Comparison of ENCODE assay signal across 8 cellular contexts in genomic region chr3:47380601-47381316, GRCh38. TPM values are rescaled to one million over a fixed set of nuclear protein-coding genes. Genes with fewer than 3 reads are reported as not detected.
DNase-seq lines count a peak whose midpoint lies in the region; TF ChIP-seq lines count a peak whose summit lies in the region.

A gene with protein sequence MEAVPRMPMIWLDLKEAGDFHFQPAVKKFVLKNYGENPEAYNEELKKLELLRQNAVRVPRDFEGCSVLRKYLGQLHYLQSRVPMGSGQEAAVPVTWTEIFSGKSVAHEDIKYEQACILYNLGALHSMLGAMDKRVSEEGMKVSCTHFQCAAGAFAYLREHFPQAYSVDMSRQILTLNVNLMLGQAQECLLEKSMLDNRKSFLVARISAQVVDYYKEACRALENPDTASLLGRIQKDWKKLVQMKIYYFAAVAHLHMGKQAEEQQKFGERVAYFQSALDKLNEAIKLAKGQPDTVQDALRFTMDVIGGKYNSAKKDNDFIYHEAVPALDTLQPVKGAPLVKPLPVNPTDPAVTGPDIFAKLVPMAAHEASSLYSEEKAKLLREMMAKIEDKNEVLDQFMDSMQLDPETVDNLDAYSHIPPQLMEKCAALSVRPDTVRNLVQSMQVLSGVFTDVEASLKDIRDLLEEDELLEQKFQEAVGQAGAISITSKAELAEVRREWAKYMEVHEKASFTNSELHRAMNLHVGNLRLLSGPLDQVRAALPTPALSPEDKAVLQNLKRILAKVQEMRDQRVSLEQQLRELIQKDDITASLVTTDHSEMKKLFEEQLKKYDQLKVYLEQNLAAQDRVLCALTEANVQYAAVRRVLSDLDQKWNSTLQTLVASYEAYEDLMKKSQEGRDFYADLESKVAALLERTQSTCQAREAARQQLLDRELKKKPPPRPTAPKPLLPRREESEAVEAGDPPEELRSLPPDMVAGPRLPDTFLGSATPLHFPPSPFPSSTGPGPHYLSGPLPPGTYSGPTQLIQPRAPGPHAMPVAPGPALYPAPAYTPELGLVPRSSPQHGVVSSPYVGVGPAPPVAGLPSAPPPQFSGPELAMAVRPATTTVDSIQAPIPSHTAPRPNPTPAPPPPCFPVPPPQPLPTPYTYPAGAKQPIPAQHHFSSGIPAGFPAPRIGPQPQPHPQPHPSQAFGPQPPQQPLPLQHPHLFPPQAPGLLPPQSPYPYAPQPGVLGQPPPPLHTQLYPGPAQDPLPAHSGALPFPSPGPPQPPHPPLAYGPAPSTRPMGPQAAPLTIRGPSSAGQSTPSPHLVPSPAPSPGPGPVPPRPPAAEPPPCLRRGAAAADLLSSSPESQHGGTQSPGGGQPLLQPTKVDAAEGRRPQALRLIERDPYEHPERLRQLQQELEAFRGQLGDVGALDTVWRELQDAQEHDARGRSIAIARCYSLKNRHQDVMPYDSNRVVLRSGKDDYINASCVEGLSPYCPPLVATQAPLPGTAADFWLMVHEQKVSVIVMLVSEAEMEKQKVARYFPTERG (N-terminal part only) (plus strand): TSS chr3:47381021. CDS start chr3:47381097, 76 bp downstream.

- no peak for TF ChIP-seq CTCF in GM20000 (IDR thresholded peaks at IDR 0.05; ENCODE audit: extremely low read depth, missing control alignments)

- CTCF ChIA-PET in activated CD8-positive, alpha-beta memory T cell treated with anti-CD3 and anti-CD28 coated beads for 36 hours (lab: Charles Lee), result interaction anchor here (0.5 to 1.1 kb wide), 3 partner anchors 31 to 314 kb away, joined by 3 read pairs; no protein-coding TSS in a partner anchor

- DNase-seq in CMK (ENCODE audit: low read depth), result peak; percentile 97
- DNase-seq in GM20000 (ENCODE audit: low spot score), result peak; percentile 96
- peak; percentile 94 for DNase-seq in HT-29 (ENCODE audit: low spot score)
- peak; percentile 97 to 99 for DNase-seq in NOMO-1 (lab: John Stamatoyannopoulos, UW; ENCODE audit: unreplicated experiment in 2 of 2)
- peak; percentile 98 for DNase-seq in effector CD8-positive, alpha-beta T cell (lab: John Stamatoyannopoulos, UW)
- DNase-seq in lung microvascular endothelial cell (ENCODE audit: low read depth in 2 of 2), result peak; percentile 99 to 100
- DNase-seq in stimulated activated CD4-positive, alpha-beta T cell treated with anti-CD3 and anti-CD28 coated beads, TNF-alpha, amount 100 ng/mL, for 48 hours (ENCODE audit: low read depth in 3 of 3), result peak; percentile 96 to 99 (median 99)

- POLR2A ChIA-PET in activated CD8-positive, alpha-beta memory T cell treated with anti-CD3 and anti-CD28 coated beads for 36 hours (lab: Charles Lee), result interaction anchor here (0.6 to 2.7 kb wide), 5 partner anchors 18 to 383 kb away, joined by 3 to 14 read pairs (median 3); partner anchors contain the start of genes SCAP and SETD2

RNA-seq across cellular contexts. Expression of the gene that starts here (rescaled TPM):
- 13.9 and 16.6 TPM in 2 replicates for total RNA-seq in HT-29 (2014; rRNA removed; shearing (Covaris generic))
- 10 to 100 TPM; 30.1 to 34.5 TPM for total RNA-seq in activated CD8-positive, alpha-beta memory T cell treated with anti-CD3 and anti-CD28 coated beads for 36 hours
- total RNA-seq in lung microvascular endothelial cell, result 10.5 and 14.1 TPM in 2 replicates

Comparison
In these comparisons a context has a peak if more than half of its experiments do, and no peak if none do; other contexts are left out.
1. Peak in every context shown above with its lines: DNase-seq.